19 cellular contexts compared by ENCODE assay signal in the genomic region with DNA sequence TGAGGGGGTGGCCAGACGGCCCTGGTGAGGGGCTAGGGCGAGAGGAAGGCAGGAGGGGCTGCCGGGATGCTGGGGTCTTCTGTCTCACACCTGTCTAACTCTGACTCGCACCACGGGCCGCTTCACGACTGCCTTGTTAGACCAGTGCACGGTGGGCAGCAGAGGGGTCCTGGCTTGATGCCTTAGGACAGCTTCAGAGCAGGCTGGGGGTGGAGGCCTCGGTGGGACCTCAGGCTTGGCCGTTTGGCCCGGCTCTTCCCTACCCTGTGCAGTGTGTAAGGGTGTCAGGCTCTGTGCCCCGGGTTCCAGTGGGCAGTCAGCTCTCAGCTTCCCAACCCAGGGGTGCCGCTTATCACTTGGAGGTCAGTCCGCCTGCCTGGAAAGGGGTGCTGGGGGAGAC.
"Had no signal": no experiment of that assay in that cellular context is flagged by ENCODE, and none has a peak within 500 bp of the region (broad histone marks: within the 10 kb centered on the region; RNA-seq: fewer than 3 reads in every experiment).

No MANE protein-coding gene starts in this region.

- H3K27me3 ChIP-seq: brain microvascular endothelial cell, colonic mucosa, tibial artery had no signal

- H3K27ac Mint-ChIP-seq: activated CD4-positive, alpha-beta T cell treated with anti-CD3 and anti-CD28 coated beads, Interleukin-2, amount 10 ng/mL, durations not matched to agents 7 days and 5 days; activated naive CD4-positive, alpha-beta T cell treated with anti-CD3 and anti-CD28 coated beads for 36 hours; activated T-helper 2 cell treated with anti-CD3 and anti-CD28 coated beads, Interferon-gamma antibody, Interleukin-2, Interleukin-4, amounts not matched to agents 10 μg/mL and 5 μg/mL and 100 μg/mL, durations not matched to agents 14 hours and 24 hours and 36 hours; nephron had no signal

- DNase-seq: activated CD4-positive, alpha-beta T cell treated with anti-CD3 and anti-CD28 coated beads, Interleukin-2, amount 10 ng/mL, durations not matched to agents 7 days and 5 days; activated naive CD4-positive, alpha-beta T cell treated with anti-CD3 and anti-CD28 coated beads for 36 hours; aorta; brain microvascular endothelial cell; colonic mucosa; hypothalamus; midbrain; occipital lobe; right cardiac atrium; stimulated activated naive CD4-positive, alpha-beta T cell treated with Interleukin-2 at 50 U/mL for 16 hours; substantia nigra; T1000 had no signal

- H3K27ac ChIP-seq: brain microvascular endothelial cell, colonic mucosa, prostate gland, tibial artery had no signal

- H3K4me1 ChIP-seq: colonic mucosa, prostate gland had no signal

- H3K4me1 Mint-ChIP-seq: activated CD4-positive, alpha-beta T cell treated with anti-CD3 and anti-CD28 coated beads, Interleukin-2, amount 10 ng/mL, durations not matched to agents 7 days and 5 days had no signal

- ATAC-seq: activated CD4-positive, CD25-positive, alpha-beta regulatory T cell treated with anti-CD3 and anti-CD28 coated beads, Interleukin-2, amount 50 U/mL, for 24 hours; right cardiac atrium had no signal

- H3K4me3 ChIP-seq: colonic mucosa, lung, prostate gland, tibial artery had no signal

- H3K4me3 Mint-ChIP-seq: activated CD4-positive, alpha-beta T cell treated with anti-CD3 and anti-CD28 coated beads, Interleukin-2, amount 10 ng/mL, durations not matched to agents 7 days and 5 days; activated naive CD4-positive, alpha-beta T cell treated with anti-CD3 and anti-CD28 coated beads for 36 hours; central memory CD8-positive, alpha-beta T cell; nephron had no signal

- H3K36me3 ChIP-seq: brain microvascular endothelial cell, colonic mucosa, prostate gland had no signal

- H3K27me3 Mint-ChIP-seq: activated CD4-positive, alpha-beta T cell treated with anti-CD3 and anti-CD28 coated beads, Interleukin-2, amount 10 ng/mL, durations not matched to agents 7 days and 5 days; central memory CD8-positive, alpha-beta T cell had no signal

- H3K9me3 Mint-ChIP-seq: activated CD4-positive, alpha-beta T cell treated with anti-CD3 and anti-CD28 coated beads, Interleukin-2, amount 10 ng/mL, durations not matched to agents 7 days and 5 days; activated naive CD4-positive, alpha-beta T cell treated with anti-CD3 and anti-CD28 coated beads for 36 hours; activated T-helper 2 cell treated with anti-CD3 and anti-CD28 coated beads, Interferon-gamma antibody, Interleukin-2, Interleukin-4, amounts not matched to agents 10 μg/mL and 5 μg/mL and 100 μg/mL, durations not matched to agents 14 hours and 24 hours and 36 hours; central memory CD8-positive, alpha-beta T cell; nephron had no signal

- H3K9me3 ChIP-seq: colonic mucosa, prostate gland, tibial artery had no signal
